1 cellular context compared by ENCODE assay signal in the genomic region with DNA sequence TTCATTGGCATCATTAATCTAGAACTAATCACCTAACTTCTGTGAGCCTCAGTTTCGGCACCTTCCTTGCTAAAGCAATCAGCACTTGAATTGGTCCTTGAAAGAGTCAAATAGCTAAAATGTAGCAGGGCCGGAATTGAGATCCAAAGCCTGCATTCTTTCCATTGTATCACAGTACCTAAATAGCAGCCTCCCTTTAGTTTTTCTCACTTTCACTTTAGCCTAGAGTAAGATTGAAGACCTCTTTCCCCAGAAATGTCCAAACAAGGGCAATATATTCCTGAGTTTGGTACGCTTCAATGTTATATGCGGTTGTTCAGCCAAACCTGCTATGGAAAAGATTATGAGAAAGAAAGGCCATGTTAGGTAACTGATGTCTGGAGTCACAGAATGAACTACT.
TF ChIP-seq lines count a peak whose summit lies in the region.

No MANE protein-coding gene starts in this region.

TF ChIP-seq in GM23338, 12 proteins besides CTCF, POLR2A, EP300 and RAD21 (continued from another document):
- TF ChIP-seq, protein P1, sequence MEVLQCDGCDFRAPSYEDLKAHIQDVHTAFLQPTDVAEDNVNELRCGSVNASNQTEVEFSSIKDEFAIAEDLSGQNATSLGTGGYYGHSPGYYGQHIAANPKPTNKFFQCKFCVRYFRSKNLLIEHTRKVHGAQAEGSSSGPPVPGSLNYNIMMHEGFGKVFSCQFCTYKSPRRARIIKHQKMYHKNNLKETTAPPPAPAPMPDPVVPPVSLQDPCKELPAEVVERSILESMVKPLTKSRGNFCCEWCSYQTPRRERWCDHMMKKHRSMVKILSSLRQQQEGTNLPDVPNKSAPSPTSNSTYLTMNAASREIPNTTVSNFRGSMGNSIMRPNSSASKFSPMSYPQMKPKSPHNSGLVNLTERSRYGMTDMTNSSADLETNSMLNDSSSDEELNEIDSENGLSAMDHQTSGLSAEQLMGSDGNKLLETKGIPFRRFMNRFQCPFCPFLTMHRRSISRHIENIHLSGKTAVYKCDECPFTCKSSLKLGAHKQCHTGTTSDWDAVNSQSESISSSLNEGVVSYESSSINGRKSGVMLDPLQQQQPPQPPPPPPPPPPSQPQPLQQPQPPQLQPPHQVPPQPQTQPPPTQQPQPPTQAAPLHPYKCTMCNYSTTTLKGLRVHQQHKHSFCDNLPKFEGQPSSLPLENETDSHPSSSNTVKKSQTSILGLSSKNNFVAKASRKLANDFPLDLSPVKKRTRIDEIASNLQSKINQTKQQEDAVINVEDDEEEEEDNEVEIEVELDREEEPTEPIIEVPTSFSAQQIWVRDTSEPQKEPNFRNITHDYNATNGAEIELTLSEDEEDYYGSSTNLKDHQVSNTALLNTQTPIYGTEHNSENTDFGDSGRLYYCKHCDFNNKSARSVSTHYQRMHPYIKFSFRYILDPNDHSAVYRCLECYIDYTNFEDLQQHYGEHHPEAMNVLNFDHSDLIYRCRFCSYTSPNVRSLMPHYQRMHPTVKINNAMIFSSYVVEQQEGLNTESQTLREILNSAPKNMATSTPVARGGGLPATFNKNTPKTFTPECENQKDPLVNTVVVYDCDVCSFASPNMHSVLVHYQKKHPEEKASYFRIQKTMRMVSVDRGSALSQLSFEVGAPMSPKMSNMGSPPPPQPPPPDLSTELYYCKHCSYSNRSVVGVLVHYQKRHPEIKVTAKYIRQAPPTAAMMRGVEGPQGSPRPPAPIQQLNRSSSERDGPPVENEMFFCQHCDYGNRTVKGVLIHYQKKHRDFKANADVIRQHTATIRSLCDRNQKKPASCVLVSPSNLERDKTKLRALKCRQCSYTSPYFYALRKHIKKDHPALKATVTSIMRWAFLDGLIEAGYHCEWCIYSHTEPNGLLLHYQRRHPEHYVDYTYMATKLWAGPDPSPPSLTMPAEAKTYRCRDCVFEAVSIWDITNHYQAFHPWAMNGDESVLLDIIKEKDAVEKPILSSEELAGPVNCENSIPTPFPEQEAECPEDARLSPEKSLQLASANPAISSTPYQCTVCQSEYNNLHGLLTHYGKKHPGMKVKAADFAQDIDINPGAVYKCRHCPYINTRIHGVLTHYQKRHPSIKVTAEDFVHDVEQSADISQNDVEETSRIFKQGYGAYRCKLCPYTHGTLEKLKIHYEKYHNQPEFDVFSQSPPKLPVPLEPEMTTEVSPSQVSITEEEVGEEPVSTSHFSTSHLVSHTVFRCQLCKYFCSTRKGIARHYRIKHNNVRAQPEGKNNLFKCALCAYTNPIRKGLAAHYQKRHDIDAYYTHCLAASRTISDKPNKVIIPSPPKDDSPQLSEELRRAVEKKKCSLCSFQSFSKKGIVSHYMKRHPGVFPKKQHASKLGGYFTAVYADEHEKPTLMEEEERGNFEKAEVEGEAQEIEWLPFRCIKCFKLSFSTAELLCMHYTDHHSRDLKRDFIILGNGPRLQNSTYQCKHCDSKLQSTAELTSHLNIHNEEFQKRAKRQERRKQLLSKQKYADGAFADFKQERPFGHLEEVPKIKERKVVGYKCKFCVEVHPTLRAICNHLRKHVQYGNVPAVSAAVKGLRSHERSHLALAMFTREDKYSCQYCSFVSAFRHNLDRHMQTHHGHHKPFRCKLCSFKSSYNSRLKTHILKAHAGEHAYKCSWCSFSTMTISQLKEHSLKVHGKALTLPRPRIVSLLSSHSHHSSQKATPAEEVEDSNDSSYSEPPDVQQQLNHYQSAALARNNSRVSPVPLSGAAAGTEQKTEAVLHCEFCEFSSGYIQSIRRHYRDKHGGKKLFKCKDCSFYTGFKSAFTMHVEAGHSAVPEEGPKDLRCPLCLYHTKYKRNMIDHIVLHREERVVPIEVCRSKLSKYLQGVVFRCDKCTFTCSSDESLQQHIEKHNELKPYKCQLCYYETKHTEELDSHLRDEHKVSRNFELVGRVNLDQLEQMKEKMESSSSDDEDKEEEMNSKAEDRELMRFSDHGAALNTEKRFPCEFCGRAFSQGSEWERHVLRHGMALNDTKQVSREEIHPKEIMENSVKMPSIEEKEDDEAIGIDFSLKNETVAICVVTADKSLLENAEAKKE (CRISPR knock-in tag; IDR thresholded peaks at IDR 0.05) = no peak
- TF ChIP-seq CREB1 (CRISPR knock-in tag; IDR thresholded peaks at IDR 0.05; ENCODE audit: low read depth) = no peak
- no peak for TF ChIP-seq JUNB (IDR thresholded peaks at IDR 0.05; ENCODE audit: unreplicated experiment)
